Comparison of ENCODE assay signal across 8 cellular contexts in genomic region chr3:123449092-123449985, GRCh38. TPM values are rescaled to one million over a fixed set of nuclear protein-coding genes. Genes with fewer than 3 reads are reported as not detected.
A peak's percentile ranks its signal among the peaks of the same experiment; 100 is the strongest.
DNase-seq lines count a peak whose midpoint lies in the region; ATAC-seq and TF ChIP-seq lines count a peak whose summit lies in the region.

No MANE protein-coding gene starts in this region.

- no peaks in the 10 kb centered on the region for H3K4me1 ChIP-seq in PC-3 (ENCODE audit: insufficient read depth, low read length)
- peaks cover 12 to 43% (median 39%) of the 10 kb centered on the region in 4 donors for H3K4me1 ChIP-seq in esophagus muscularis mucosa
- H3K4me1 ChIP-seq in uterus, result peaks cover 0 to 4% of the 10 kb centered on the region in 2 donors

- TF ChIP-seq POLR2A in esophagus muscularis mucosa (IDR thresholded peaks at IDR 0.05; ENCODE audit: low read depth) (no peak), uterus (IDR thresholded peaks at IDR 0.05) (peak in 1 of 2 donors; percentile 20)

- TF ChIP-seq EP300 in esophagus muscularis mucosa (IDR thresholded peaks at IDR 0.05), result no peak

- ATAC-seq in PC-3 (peak; percentile 41), HG03139 (IDR thresholded peaks at IDR 0.05; ENCODE audit: unreplicated experiment) (no peak), HG03039 (IDR thresholded peaks at IDR 0.05; ENCODE audit: unreplicated experiment) (no peak)

- peak; percentile 30 for DNase-seq in NCI-H1105 treated with DMSO at 0.1 percent for 48 hours (lab: John Stamatoyannopoulos, UW)
- no peak for DNase-seq in NCI-H1105 (lab: John Stamatoyannopoulos, UW)
- no peak for DNase-seq in PC-3
- no peak for DNase-seq in esophagus muscularis mucosa (ENCODE audit: extremely low spot score)
- DNase-seq in myocyte (ENCODE audit: low read depth), result peak; percentile 13
- DNase-seq in uterus, result peak; percentile 33 to 50

- intact Hi-C loops in PC-3 (cut with micrococcal nuclease), result no loop called here
- intact Hi-C loops in esophagus muscularis mucosa (cut with DNase I), result loop anchor here (2.0 to 10.0 kb wide), 4 partner anchors 39 to 122 kb away; no protein-coding TSS in a partner anchor
- intact Hi-C loops in uterus (cut with DNase I; ENCODE audit: low total_unique reads), result no loop called here

- H3K4me2 ChIP-seq in PC-3 (ENCODE audit: low read length), result peak overlapping the region; percentile 77

- H2AFZ ChIP-seq in PC-3 (ENCODE audit: low read length), result peak overlapping the region; percentile 64; the same call in 1 of the 2 replicates

- H3K27ac ChIP-seq in PC-3 (ENCODE audit: low read length), result no peak overlapping the region
- H3K27ac ChIP-seq in esophagus muscularis mucosa (replicated peaks in 1 of 4), result peak overlapping the region; percentile 93 to 97 (median 97)
- peak overlapping the region; percentile 86 for H3K27ac ChIP-seq in uterus

- peaks cover 69% of the 10 kb centered on the region for H3K27me3 ChIP-seq in PC-3 (ENCODE audit: low read length)
- H3K27me3 ChIP-seq in esophagus muscularis mucosa, result peaks cover 0 to 34% (median 3%) of the 10 kb centered on the region in 4 donors
- H3K27me3 ChIP-seq in uterus, result no peaks in the 10 kb centered on the region

- no peaks in the 10 kb centered on the region for H3K9me3 ChIP-seq in PC-3 (ENCODE audit: low read length)
- H3K9me3 ChIP-seq in esophagus muscularis mucosa, result no peaks in the 10 kb centered on the region
- H3K9me3 ChIP-seq in uterus, result no peaks in the 10 kb centered on the region

- TF ChIP-seq CTCF in PC-3 (conservative IDR thresholded peaks at IDR 0.05; ENCODE audit: low read depth, low read length) (no peak), esophagus muscularis mucosa (IDR thresholded peaks at IDR 0.05) (no peak), uterus (IDR thresholded peaks at IDR 0.05) (no peak)

- no peaks in the 10 kb centered on the region for H3K9me2 ChIP-seq in PC-3 (replicated peaks; ENCODE audit: low read length)

- peak overlapping the region; percentile 59 for H3K4me3 ChIP-seq in PC-3 (ENCODE audit: low read length)
- H3K4me3 ChIP-seq in esophagus muscularis mucosa, result peak overlapping the region; percentile 77 to 90 (median 86)
- H3K4me3 ChIP-seq in uterus, result peak overlapping the region; percentile 51 to 62

- no peak overlapping the region for H3K9ac ChIP-seq in PC-3 (ENCODE audit: low read length)

- no peaks in the 10 kb centered on the region for H3K79me2 ChIP-seq in PC-3 (ENCODE audit: low read length)

- H3K36me3 ChIP-seq in PC-3 (ENCODE audit: low read depth, low read length) (no peaks in the 10 kb centered on the region), esophagus muscularis mucosa (no peaks in the 10 kb centered on the region), uterus (no peaks in the 10 kb centered on the region)

- H4K20me1 ChIP-seq in PC-3 (ENCODE audit: low read length), result no peaks in the 10 kb centered on the region

- CTCF ChIA-PET in PC-3 (lab: Charles Lee), result interaction anchor here (0.5 kb wide), 1 partner anchor 190 kb away, joined by 3 read pairs; no protein-coding TSS in a partner anchor

- POLR2A ChIA-PET in PC-3 (lab: Charles Lee; ENCODE audit: unreplicated experiment), result no interaction called here

- BruUV-seq in PC-3 (replicated peaks; lab: Mats Ljungman, UMichigan), result no TSS peak

- H3F3A ChIP-seq in PC-3 (ENCODE audit: low read length, unreplicated experiment), result no peaks in the 10 kb centered on the region

- WGBS in esophagus muscularis mucosa, result under 1% methylated on average over 31 of the region's 114 CpGs

RNA-seq across cellular contexts. Expression of gene ADCY5, which starts 0.4 kb away (rescaled TPM):
- not detected in 2 replicates for total RNA-seq in PC-3 (2014; rRNA removed)
- 100 to 1,000 TPM; 133 to 228 (median 189) TPM for total RNA-seq in esophagus muscularis mucosa
- 0.10 and 0.13 TPM in 2 replicates for total RNA-seq in myocyte
- polyA plus RNA-seq in myocyte (2012), result 0.44 TPM
- 10 to 100 TPM; 21.1 to 43.5 (median 34.7) TPM for total RNA-seq in uterus

Comparison
In these comparisons a context has a peak if more than half of its experiments do, and no peak if none do; other contexts are left out.
1. DNase-seq: peak in NCI-H1105 treated with DMSO at 0.1 percent for 48 hours (single experiment), myocyte (single experiment) and uterus (2 of 2); none in NCI-H1105 (single experiment), PC-3 (single experiment) and esophagus muscularis mucosa (single experiment).
2. RNA of gene ADCY5, which starts 0.4 kb away (total RNA-seq): 133 to 228 TPM in esophagus muscularis mucosa and 21.1 to 43.5 TPM in uterus; 0.10 to 0.13 TPM in myocyte and not detected in PC-3; every median in the first group is over 10 times any median in the second.
3. Peak in every context shown above with its lines, with median percentiles within 50 percentile points of each other: H3K4me3 ChIP-seq.